ENCODE assay signal across 19 cellular contexts in the genomic region with DNA sequence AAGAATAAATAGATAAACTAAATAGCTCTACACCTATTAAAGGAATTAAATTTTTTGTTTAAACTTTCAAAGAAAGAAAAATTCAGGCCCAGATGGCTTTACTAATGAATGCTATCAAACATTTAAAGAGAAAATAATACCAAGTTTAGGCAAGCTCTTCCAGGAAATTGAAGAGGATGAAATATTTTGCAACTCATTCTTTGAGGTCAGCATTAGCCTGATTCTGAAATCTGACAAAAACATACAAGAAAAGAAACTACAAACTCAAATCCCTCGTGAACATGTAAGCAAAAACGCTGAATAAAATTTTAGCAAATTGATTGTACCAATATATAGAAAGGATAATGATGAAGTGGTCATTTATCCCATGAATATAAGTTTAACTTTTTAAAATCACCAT.
"Had no signal": no experiment of that assay in that cellular context is flagged by ENCODE, and none has a peak within 500 bp of the region (broad histone marks: within the 10 kb centered on the region; RNA-seq: fewer than 3 reads in every experiment).

No MANE protein-coding gene starts in this region.

- H3K4me3 ChIP-seq: ascending aorta, breast epithelium, esophagus muscularis mucosa, gastroesophageal sphincter, pancreas, stomach, thoracic aorta, upper lobe of right lung had no signal

- H3K9me3 ChIP-seq: pancreas, stomach, thoracic aorta, upper lobe of right lung had no signal

- H3K4me3 Mint-ChIP-seq: activated T-cell treated with anti-CD3 and anti-CD28 coated beads, Interleukin-2, amount 50 U/mL, for 24 hours; WTC11 had no signal

- H3K36me3 ChIP-seq: ascending aorta, breast epithelium, esophagus muscularis mucosa, gastroesophageal sphincter, pancreas, stomach, thoracic aorta, upper lobe of right lung had no signal

- H3K27ac Mint-ChIP-seq: activated T-cell treated with anti-CD3 and anti-CD28 coated beads, Interleukin-2, amount 50 U/mL, for 24 hours; T-helper 1 cell treated with Interleukin-12 subunit alpha and Interleukin-12 subunit beta and Interleukin-4 antibody, amounts not matched to agents 30 μg/mL and 1 μg/mL, for 36 hours; WTC11 had no signal

- H3K27me3 ChIP-seq: ascending aorta, breast epithelium, esophagus muscularis mucosa, gastroesophageal sphincter, pancreas, stomach, upper lobe of right lung had no signal

- H3K27me3 Mint-ChIP-seq: activated T-cell treated with anti-CD3 and anti-CD28 coated beads, Interleukin-2, amount 50 U/mL, for 24 hours had no signal

- FAIRE-seq: islet of Langerhans, pancreas, TTC549 had no signal

- H3K27ac ChIP-seq: ascending aorta, breast epithelium, esophagus muscularis mucosa, gastroesophageal sphincter, pancreas, stomach, thoracic aorta, upper lobe of right lung had no signal

- ATAC-seq: gastroesophageal sphincter, left lobe of liver, pancreas, sciatic nerve, upper lobe of right lung, WTC11 had no signal

- DNase-seq: activated CD4-positive, alpha-beta T cell treated with anti-CD3 and anti-CD28 coated beads for 48 hours; activated gamma-delta T cell; activated T-cell treated with anti-CD3 and anti-CD28 coated beads, Interleukin-2, amount 50 U/mL, for 24 hours; pancreas; SIG-M5; stimulated activated CD4-positive, alpha-beta T cell treated with anti-CD3 and anti-CD28 coated beads, Interleukin-1b, Interleukin-23, amount 100 ng/mL, for 48 hours; stomach; upper lobe of right lung had no signal

- H3K4me1 ChIP-seq: ascending aorta, breast epithelium, esophagus muscularis mucosa, gastroesophageal sphincter, pancreas, stomach, upper lobe of right lung had no signal
